11 cellular contexts compared by ENCODE assay signal in the genomic region with DNA sequence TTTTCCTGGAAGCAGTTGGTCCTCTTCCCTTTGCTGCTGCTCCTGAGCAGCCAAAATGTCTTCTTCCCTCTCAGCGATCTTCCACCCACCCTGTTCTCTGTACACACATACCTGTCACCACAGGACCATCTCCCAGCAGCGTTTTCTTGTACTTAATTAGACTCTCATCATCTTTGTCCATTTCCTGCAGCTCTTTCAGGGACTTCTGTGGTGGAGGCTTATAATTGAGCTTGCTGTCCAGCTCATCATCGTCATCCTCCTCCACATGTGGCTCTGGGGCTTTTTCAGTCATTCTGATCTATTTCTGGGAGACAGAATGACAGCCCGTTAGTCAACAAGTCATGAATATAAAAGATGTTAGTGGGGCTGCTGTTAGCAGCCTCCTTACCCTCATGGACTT. TPM values are rescaled to one million over a fixed set of nuclear protein-coding genes. Genes with fewer than 3 reads are reported as not detected.
DNase-seq lines count a peak whose midpoint lies in the region; ATAC-seq and TF ChIP-seq lines count a peak whose summit lies in the region.
"Had no signal": no experiment of that assay in that cellular context is flagged by ENCODE, and none has a peak within 500 bp of the region (broad histone marks: within the 10 kb centered on the region; RNA-seq: fewer than 3 reads in every experiment).

No MANE protein-coding gene starts in this region.

- peak overlapping the region; percentile 99 for H3K27ac ChIP-seq in CD4-positive, CD25-positive, alpha-beta regulatory T cell (ENCODE audit: insufficient read depth, low read length, poor library complexity, severe bottlenecking)
- peak overlapping the region; percentile 81 for H3K27ac ChIP-seq in muscle layer of duodenum (ENCODE audit: low read length)

- no peak for ATAC-seq in CD4-positive, CD25-positive, alpha-beta regulatory T cell (ENCODE audit: low read depth in 2 of 2)
- peak; percentile 53 to 59 for ATAC-seq in activated T-cell treated with anti-CD3 and anti-CD28 coated beads, Interleukin-2, amount 50 U/mL, for 72 hours (replicated peaks in 1 of 2)
- ATAC-seq in GM21825 (IDR thresholded peaks at IDR 0.05; ENCODE audit: unreplicated experiment) = no peak
- ATAC-seq in HG03045 (IDR thresholded peaks at IDR 0.05; ENCODE audit: unreplicated experiment) = no peak

- H3K4me3 ChIP-seq in CD4-positive, CD25-positive, alpha-beta regulatory T cell (ENCODE audit: low read depth, low read length) = peak overlapping the region; percentile 100
- no peak overlapping the region for H3K4me3 ChIP-seq in muscle layer of duodenum (ENCODE audit: low read depth in 1 of 2, low read length in 2 of 2)

- H3K4me1 ChIP-seq in CD4-positive, CD25-positive, alpha-beta regulatory T cell (ENCODE audit: control insufficient read depth, insufficient read depth, low read length, poor library complexity, severe bottlenecking) = peaks cover 96% of the 10 kb centered on the region
- H3K4me1 ChIP-seq in muscle layer of duodenum (ENCODE audit: control insufficient read depth in 1 of 2, insufficient read depth in 2 of 2, low read length in 2 of 2) = peaks cover 19 to 37% of the 10 kb centered on the region in 2 donors

- H3K36me3 Mint-ChIP-seq in CD4-positive, CD25-positive, alpha-beta regulatory T cell = peaks cover 73% of the 10 kb centered on the region
- peaks cover 20 to 42% of the 10 kb centered on the region in 2 donors for H3K36me3 Mint-ChIP-seq in activated T-cell treated with anti-CD3 and anti-CD28 coated beads, Interleukin-2, amount 50 U/mL, for 72 hours (ENCODE audit: insufficient read depth in 2 of 2)

- H3K9me3 Mint-ChIP-seq in CD4-positive, CD25-positive, alpha-beta regulatory T cell = no peaks in the 10 kb centered on the region
- H3K9me3 Mint-ChIP-seq in activated T-cell treated with anti-CD3 and anti-CD28 coated beads, Interleukin-2, amount 50 U/mL, for 72 hours = no peaks in the 10 kb centered on the region

- H3K27ac Mint-ChIP-seq in CD4-positive, CD25-positive, alpha-beta regulatory T cell = peak overlapping the region; percentile 94 to 98 (median 96)
- H3K27ac Mint-ChIP-seq in activated T-cell treated with anti-CD3 and anti-CD28 coated beads, Interleukin-2, amount 50 U/mL, for 72 hours = peak overlapping the region; percentile 96

- no peak for TF ChIP-seq CTCF in GM20000 (IDR thresholded peaks at IDR 0.05; ENCODE audit: extremely low read depth, missing control alignments)

- peak overlapping the region; percentile 89 to 96 (median 90) for H3K4me3 Mint-ChIP-seq in CD4-positive, CD25-positive, alpha-beta regulatory T cell
- H3K4me3 Mint-ChIP-seq in activated T-cell treated with anti-CD3 and anti-CD28 coated beads, Interleukin-2, amount 50 U/mL, for 72 hours = peak overlapping the region; percentile 84 to 90

- H3K9me3 ChIP-seq in CD4-positive, CD25-positive, alpha-beta regulatory T cell (ENCODE audit: control insufficient read depth in 2 of 2, low read length in 2 of 2) = no peaks in the 10 kb centered on the region
- H3K9me3 ChIP-seq in muscle layer of duodenum (ENCODE audit: control insufficient read depth in 1 of 2, low read length in 2 of 2) = no peaks in the 10 kb centered on the region

- H3K36me3 ChIP-seq in CD4-positive, CD25-positive, alpha-beta regulatory T cell (ENCODE audit: control insufficient read depth, insufficient read depth, low read length) = peaks cover 70% of the 10 kb centered on the region
- peaks cover 5% of the 10 kb centered on the region in 2 donors for H3K36me3 ChIP-seq in muscle layer of duodenum (ENCODE audit: control insufficient read depth in 1 of 2, insufficient read depth in 2 of 2, low read length in 2 of 2)

- H3K27me3 ChIP-seq in CD4-positive, CD25-positive, alpha-beta regulatory T cell (ENCODE audit: control insufficient read depth, insufficient read depth, low read length) = no peaks in the 10 kb centered on the region
- no peaks in the 10 kb centered on the region for H3K27me3 ChIP-seq in muscle layer of duodenum (ENCODE audit: low read depth, low read length)

- H3K4me1 Mint-ChIP-seq in CD4-positive, CD25-positive, alpha-beta regulatory T cell = peaks cover 53 to 95% (median 81%) of the 10 kb centered on the region in 4 donors
- H3K4me1 Mint-ChIP-seq in activated T-cell treated with anti-CD3 and anti-CD28 coated beads, Interleukin-2, amount 50 U/mL, for 72 hours (ENCODE audit: low read depth) = peaks cover 92% of the 10 kb centered on the region

- DNase-seq in CD4-positive, CD25-positive, alpha-beta regulatory T cell = peak in 1 of 3 donors; percentile 32
- DNase-seq in GM20000 (ENCODE audit: low spot score) (peak; percentile 26), GDM1 (lab: John Stamatoyannopoulos, UW) (no peak), NCI-H524 (lab: John Stamatoyannopoulos, UW) (no peak)
- DNase-seq in activated T-cell treated with anti-CD3 and anti-CD28 coated beads, Interleukin-2, amount 50 U/mL, for 72 hours = peak; percentile 42 to 46
- DNase-seq: EL, kidney, NCI-H748 treated with DMSO at 0.1 percent for 48 hours had no signal

- H3K27me3 Mint-ChIP-seq in CD4-positive, CD25-positive, alpha-beta regulatory T cell = no peaks in the 10 kb centered on the region
- no peaks in the 10 kb centered on the region for H3K27me3 Mint-ChIP-seq in activated T-cell treated with anti-CD3 and anti-CD28 coated beads, Interleukin-2, amount 50 U/mL, for 72 hours (ENCODE audit: low read depth)

RNA-seq across cellular contexts. Expression of a gene that starts 11.0 kb away (rescaled TPM):
- total RNA-seq in CD4-positive, CD25-positive, alpha-beta regulatory T cell = 1,263 TPM
- 1,000 to 10,000 TPM; 3,550 to 4,641 (median 3,982) TPM for polyA plus RNA-seq in CD4-positive, CD25-positive, alpha-beta regulatory T cell
- total RNA-seq in activated T-cell treated with anti-CD3 and anti-CD28 coated beads, Interleukin-2, amount 50 U/mL, for 72 hours = 100 to 1,000 TPM; 402 to 450 TPM

RNA-seq across cellular contexts. Expression of a gene that starts 12.1 kb away (rescaled TPM):
- total RNA-seq in CD4-positive, CD25-positive, alpha-beta regulatory T cell = 25.4 TPM
- 1 to 10 TPM; 5.3 to 8.0 (median 6.2) TPM for polyA plus RNA-seq in CD4-positive, CD25-positive, alpha-beta regulatory T cell
- 1 to 10 TPM; 3.8 to 4.0 TPM for total RNA-seq in activated T-cell treated with anti-CD3 and anti-CD28 coated beads, Interleukin-2, amount 50 U/mL, for 72 hours

RNA-seq across cellular contexts. Expression of a gene that starts 22.4 kb away (rescaled TPM):
- total RNA-seq in CD4-positive, CD25-positive, alpha-beta regulatory T cell = not detected
- polyA plus RNA-seq in CD4-positive, CD25-positive, alpha-beta regulatory T cell = not detected
- total RNA-seq in activated T-cell treated with anti-CD3 and anti-CD28 coated beads, Interleukin-2, amount 50 U/mL, for 72 hours = not detected
- total RNA-seq: kidney had no signal

Comparison
In these comparisons a context has a peak if more than half of its experiments do, and no peak if none do; other contexts are left out.
1. ATAC-seq: peak in activated T-cell treated with anti-CD3 and anti-CD28 coated beads, Interleukin-2, amount 50 U/mL, for 72 hours (2 of 2); none in CD4-positive, CD25-positive, alpha-beta regulatory T cell (0 of 2), GM21825 (single experiment) and HG03045 (single experiment).
2. DNase-seq: peak in GM20000 (single experiment) and activated T-cell treated with anti-CD3 and anti-CD28 coated beads, Interleukin-2, amount 50 U/mL, for 72 hours (2 of 2); none in GDM1 (single experiment) and NCI-H524 (0 of 2).